2 cellular contexts compared by ENCODE assay signal in the genomic region with DNA sequence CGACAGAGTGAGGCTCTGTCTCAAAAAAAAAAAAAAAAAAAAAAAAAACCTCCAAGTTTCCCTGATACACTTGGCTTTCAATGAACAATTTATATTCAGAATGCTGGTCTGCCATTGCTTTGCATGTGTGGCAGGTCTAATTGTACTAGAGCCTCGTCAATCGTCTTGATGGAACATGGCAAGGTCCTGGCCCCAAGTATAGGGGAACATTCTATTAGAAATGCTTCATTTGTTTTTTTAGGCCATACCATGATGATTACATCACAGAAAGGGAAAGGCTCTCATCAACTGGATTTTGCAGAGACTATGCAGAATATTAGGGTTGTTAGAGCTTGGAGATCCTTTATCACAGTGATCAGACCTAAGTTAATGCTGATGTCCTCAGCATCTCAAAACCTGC.
A peak's percentile ranks its signal among the peaks of the same experiment; 100 is the strongest.
TF ChIP-seq lines count a peak whose summit lies in the region.

No MANE protein-coding gene starts in this region.

TF ChIP-seq in GM23338, 12 proteins besides CTCF, POLR2A, EP300 and RAD21:
- TF ChIP-seq JUNB (IDR thresholded peaks at IDR 0.05; ENCODE audit: unreplicated experiment) (no peak), ZNF114 (CRISPR knock-in tag; IDR thresholded peaks at IDR 0.05) (no peak), STAT1 (IDR thresholded peaks at IDR 0.05; ENCODE audit: unreplicated experiment) (no peak), POLR2AphosphoS5 (IDR thresholded peaks at IDR 0.05; ENCODE audit: low read depth) (no peak), CREB1 (CRISPR knock-in tag; IDR thresholded peaks at IDR 0.05; ENCODE audit: low read depth) (no peak), ZNF331 (CRISPR knock-in tag; IDR thresholded peaks at IDR 0.05; ENCODE audit: low read depth) (no peak)
- TF ChIP-seq, protein P1, sequence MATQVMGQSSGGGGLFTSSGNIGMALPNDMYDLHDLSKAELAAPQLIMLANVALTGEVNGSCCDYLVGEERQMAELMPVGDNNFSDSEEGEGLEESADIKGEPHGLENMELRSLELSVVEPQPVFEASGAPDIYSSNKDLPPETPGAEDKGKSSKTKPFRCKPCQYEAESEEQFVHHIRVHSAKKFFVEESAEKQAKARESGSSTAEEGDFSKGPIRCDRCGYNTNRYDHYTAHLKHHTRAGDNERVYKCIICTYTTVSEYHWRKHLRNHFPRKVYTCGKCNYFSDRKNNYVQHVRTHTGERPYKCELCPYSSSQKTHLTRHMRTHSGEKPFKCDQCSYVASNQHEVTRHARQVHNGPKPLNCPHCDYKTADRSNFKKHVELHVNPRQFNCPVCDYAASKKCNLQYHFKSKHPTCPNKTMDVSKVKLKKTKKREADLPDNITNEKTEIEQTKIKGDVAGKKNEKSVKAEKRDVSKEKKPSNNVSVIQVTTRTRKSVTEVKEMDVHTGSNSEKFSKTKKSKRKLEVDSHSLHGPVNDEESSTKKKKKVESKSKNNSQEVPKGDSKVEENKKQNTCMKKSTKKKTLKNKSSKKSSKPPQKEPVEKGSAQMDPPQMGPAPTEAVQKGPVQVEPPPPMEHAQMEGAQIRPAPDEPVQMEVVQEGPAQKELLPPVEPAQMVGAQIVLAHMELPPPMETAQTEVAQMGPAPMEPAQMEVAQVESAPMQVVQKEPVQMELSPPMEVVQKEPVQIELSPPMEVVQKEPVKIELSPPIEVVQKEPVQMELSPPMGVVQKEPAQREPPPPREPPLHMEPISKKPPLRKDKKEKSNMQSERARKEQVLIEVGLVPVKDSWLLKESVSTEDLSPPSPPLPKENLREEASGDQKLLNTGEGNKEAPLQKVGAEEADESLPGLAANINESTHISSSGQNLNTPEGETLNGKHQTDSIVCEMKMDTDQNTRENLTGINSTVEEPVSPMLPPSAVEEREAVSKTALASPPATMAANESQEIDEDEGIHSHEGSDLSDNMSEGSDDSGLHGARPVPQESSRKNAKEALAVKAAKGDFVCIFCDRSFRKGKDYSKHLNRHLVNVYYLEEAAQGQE (IDR thresholded peaks at IDR 0.05; ENCODE audit: unreplicated experiment), result no peak
- TF ChIP-seq, protein P2, sequence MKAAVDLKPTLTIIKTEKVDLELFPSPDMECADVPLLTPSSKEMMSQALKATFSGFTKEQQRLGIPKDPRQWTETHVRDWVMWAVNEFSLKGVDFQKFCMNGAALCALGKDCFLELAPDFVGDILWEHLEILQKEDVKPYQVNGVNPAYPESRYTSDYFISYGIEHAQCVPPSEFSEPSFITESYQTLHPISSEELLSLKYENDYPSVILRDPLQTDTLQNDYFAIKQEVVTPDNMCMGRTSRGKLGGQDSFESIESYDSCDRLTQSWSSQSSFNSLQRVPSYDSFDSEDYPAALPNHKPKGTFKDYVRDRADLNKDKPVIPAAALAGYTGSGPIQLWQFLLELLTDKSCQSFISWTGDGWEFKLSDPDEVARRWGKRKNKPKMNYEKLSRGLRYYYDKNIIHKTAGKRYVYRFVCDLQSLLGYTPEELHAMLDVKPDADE (IDR thresholded peaks at IDR 0.05), result no peak

TF ChIP-seq in SK-N-SH, 30 proteins besides CTCF, POLR2A, EP300 and RAD21:
- TF ChIP-seq ELF1 (IDR thresholded peaks at IDR 0.05) (no peak), EZH2phosphoT487 (IDR thresholded peaks at IDR 0.05; ENCODE audit: borderline replicate concordance, low read depth) (no peak), NFIC (IDR thresholded peaks at IDR 0.05; ENCODE audit: borderline replicate concordance) (no peak), FOXJ3 (CRISPR knock-in tag; IDR thresholded peaks at IDR 0.05) (no peak), YY1 (IDR thresholded peaks at IDR 0.05; ENCODE audit: low read depth) (no peak), TEAD4 (IDR thresholded peaks at IDR 0.05; ENCODE audit: borderline replicate concordance, insufficient read depth) (no peak), JUND (IDR thresholded peaks at IDR 0.05) (peak; percentile 44), TCF12 (IDR thresholded peaks at IDR 0.05) (peak; percentile 19; the same call in 1 of the 2 replicates)
- TF ChIP-seq, protein P3, sequence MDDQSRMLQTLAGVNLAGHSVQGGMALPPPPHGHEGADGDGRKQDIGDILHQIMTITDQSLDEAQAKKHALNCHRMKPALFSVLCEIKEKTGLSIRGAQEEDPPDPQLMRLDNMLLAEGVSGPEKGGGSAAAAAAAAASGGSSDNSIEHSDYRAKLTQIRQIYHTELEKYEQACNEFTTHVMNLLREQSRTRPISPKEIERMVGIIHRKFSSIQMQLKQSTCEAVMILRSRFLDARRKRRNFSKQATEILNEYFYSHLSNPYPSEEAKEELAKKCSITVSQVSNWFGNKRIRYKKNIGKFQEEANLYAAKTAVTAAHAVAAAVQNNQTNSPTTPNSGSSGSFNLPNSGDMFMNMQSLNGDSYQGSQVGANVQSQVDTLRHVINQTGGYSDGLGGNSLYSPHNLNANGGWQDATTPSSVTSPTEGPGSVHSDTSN (IDR thresholded peaks at IDR 0.05), result peak; percentile 82
